Comparison of ENCODE assay signal across 6 cellular contexts in genomic region chr3:26579126-26579525, GRCh38. TPM values are rescaled to one million over a fixed set of nuclear protein-coding genes. Genes with fewer than 3 reads are reported as not detected.
"Had no signal": no experiment of that assay in that cellular context is flagged by ENCODE, and none has a peak within 500 bp of the region (broad histone marks: within the 10 kb centered on the region; RNA-seq: fewer than 3 reads in every experiment).

No MANE protein-coding gene starts in this region.

- H3K9ac ChIP-seq: GM23248 had no signal

- H3K4me3 Mint-ChIP-seq: H9 had no signal

- H3K4me3 ChIP-seq: GM23248, K562 had no signal

- H3K27ac Mint-ChIP-seq: H9 had no signal

- ATAC-seq: K562 had no signal

- DNase-seq: GM23248, H9, HCEC 1CT, IMR-90 had no signal

- H3K9me3 Mint-ChIP-seq: H9 had no signal

- H2AFZ ChIP-seq: GM23248 had no signal

- H3K27ac ChIP-seq: GM23248 had no signal

RNA-seq across cellular contexts. Expression of gene LRRC3B, which starts 43.4 kb away (rescaled TPM):
- total RNA-seq: GM23248, HT-29, IMR-90 had no signal
- polyA plus RNA-seq: GM23248, IMR-90 had no signal
